ENCODE assay signal across 8 cellular contexts in genomic region chr16:70438983-70439862, GRCh38. TPM values are rescaled to one million over a fixed set of nuclear protein-coding genes. Genes with fewer than 3 reads are reported as not detected.
DNase-seq lines count a peak whose midpoint lies in the region; TF ChIP-seq lines count a peak whose summit lies in the region.

TSS of gene ST3GAL2 (minus strand) at chr16:70439100. CDS start at chr16:70398530, 40,570 bp downstream.

- H3K36me3 ChIP-seq in SJSA1 (peaks cover 10% of the 10 kb centered on the region), neutrophil (peaks cover 11% of the 10 kb centered on the region)

- H3K4me3 ChIP-seq in SJSA1: peak within 1 kb of the TSS; percentile 82
- H3K4me3 ChIP-seq in neutrophil (ENCODE audit: low read depth in 1 of 2, low read length in 1 of 2): peak within 1 kb of the TSS; percentile 86 to 87

- H3K27me3 ChIP-seq in SJSA1 (replicated peaks): no peaks in the 10 kb centered on the region
- H3K27me3 ChIP-seq in neutrophil: no peaks in the 10 kb centered on the region

- H3K4me1 ChIP-seq in SJSA1 (replicated peaks) (peaks cover 33% of the 10 kb centered on the region), neutrophil (ENCODE audit: control insufficient read depth in 1 of 2, insufficient read depth in 1 of 2, low read depth in 1 of 2, low read length in 1 of 2) (peaks cover 28 to 39% of the 10 kb centered on the region in 2 experiments)

- peak within 1 kb of the TSS; percentile 26; the same call in 1 of the 2 replicates for H3K27ac ChIP-seq in SJSA1
- H3K27ac ChIP-seq in neutrophil: peak within 1 kb of the TSS; percentile 82

- peak; percentile 67 for TF ChIP-seq CTCF in neutrophil (IDR thresholded peaks at IDR 0.05)
- TF ChIP-seq CTCF in subcutaneous adipose tissue (IDR thresholded peaks at IDR 0.05; ENCODE audit: low read depth): no peak

- H3K9me3 ChIP-seq in SJSA1 (replicated peaks): no peaks in the 10 kb centered on the region
- no peaks in the 10 kb centered on the region for H3K9me3 ChIP-seq in neutrophil

- peak; percentile 95 for DNase-seq in ELF-1 (ENCODE audit: low read depth, low spot score)
- peak; percentile 92 for DNase-seq in H4 (ENCODE audit: low spot score)
- DNase-seq in M059J (ENCODE audit: low read depth): peak; percentile 92
- DNase-seq in SJSA1 (ENCODE audit: low read depth in 1 of 2, low spot score in 2 of 2): peak; percentile 85 to 96
- DNase-seq in activated naive CD4-positive, alpha-beta T cell (lab: John Stamatoyannopoulos, UW): peak; percentile 74 to 95 (median 87)
- DNase-seq in foreskin melanocyte: peak; percentile 87

RNA-seq across cellular contexts. Expression of gene ST3GAL2, which starts in this region (rescaled TPM):
- 20.8 and 30.6 TPM in 2 replicates for total RNA-seq in H4 (2014; rRNA removed; shearing (Covaris generic))
- 15.7 and 32.2 TPM in 2 replicates for total RNA-seq in M059J (2014; rRNA removed; shearing (Covaris generic))
- 23.2 and 43.8 TPM in 2 replicates for total RNA-seq in SJSA1 (2014; rRNA removed; shearing (Covaris generic))
- 10 to 100 TPM in 3 of 4 donors, 1 to 10 TPM in 1; 9.9 to 14.1 (median 13.1) TPM for total RNA-seq in subcutaneous adipose tissue

Comparison
In these comparisons a context has a peak if more than half of its experiments do, and no peak if none do; other contexts are left out.
1. Peak in every context shown above with its lines: DNase-seq, H3K4me3 ChIP-seq and H3K27ac ChIP-seq.